Comparison of ENCODE assay signal across 13 cellular contexts in genomic region chr11:12433571-12434061, GRCh38. TPM values are rescaled to one million over a fixed set of nuclear protein-coding genes. Genes with fewer than 3 reads are reported as not detected.
DNase-seq lines count a peak whose midpoint lies in the region; ATAC-seq and TF ChIP-seq lines count a peak whose summit lies in the region.
"Had no signal": no experiment of that assay in that cellular context is flagged by ENCODE, and none has a peak within 500 bp of the region (broad histone marks: within the 10 kb centered on the region; RNA-seq: fewer than 3 reads in every experiment).

No MANE protein-coding gene starts in this region.

- peak overlapping the region; percentile 55 to 88 (median 85) for H3K27ac Mint-ChIP-seq in brain

- ATAC-seq in HG03457 (IDR thresholded peaks at IDR 0.05; ENCODE audit: unreplicated experiment) (no peak), GM18861 (IDR thresholded peaks at IDR 0.05; ENCODE audit: unreplicated experiment) (no peak)
- ATAC-seq: esophagus mucosa, PC-3 had no signal

- peaks cover 66% of the 10 kb centered on the region for H3K4me1 Mint-ChIP-seq in brain

- H3K36me3 Mint-ChIP-seq in brain: no peaks in the 10 kb centered on the region

- H3K27me3 Mint-ChIP-seq in brain: no peaks in the 10 kb centered on the region

- TF ChIP-seq CTCF in brain (conservative IDR thresholded peaks at IDR 0.05) (no peak), GM10266 (IDR thresholded peaks at IDR 0.05; ENCODE audit: control insufficient read depth, insufficient read depth, low read depth, missing control alignments) (no peak)

- peak; percentile 75 for DNase-seq in GM04503 (ENCODE audit: low read depth)
- DNase-seq in left kidney (ENCODE audit: low read depth, low spot score): peak; percentile 34
- DNase-seq in stromal cell of bone marrow (ENCODE audit: low read depth): peak; percentile 43
- no peak for DNase-seq in mesenteric fat pad (ENCODE audit: low spot score)
- DNase-seq in GM10266 (ENCODE audit: extremely low spot score): no peak
- DNase-seq: activated CD4-positive, CD25-positive, alpha-beta regulatory T cell treated with anti-CD3 and anti-CD28 coated beads, Interleukin-2, amount 50 U/mL, for 72 hours; activated naive CD4-positive, alpha-beta T cell; PC-3; stimulated activated CD4-positive, alpha-beta T cell treated with anti-CD3 and anti-CD28 coated beads, Interleukin-4, amount 100 ng/mL, for 24 hours had no signal

- H3K9me3 Mint-ChIP-seq in brain: no peaks in the 10 kb centered on the region

- peak overlapping the region in 4 of 5 experiments; percentile 4 to 69 (median 50) for H3K4me3 Mint-ChIP-seq in brain

RNA-seq across cellular contexts. Expression of gene PARVA, which starts 56.2 kb away (rescaled TPM):
- 20.0 TPM for polyA plus RNA-seq in brain (ENCODE audit: insufficient read depth, low read depth, low replicate concordance)
- 223 TPM for total RNA-seq in mesenteric fat pad

Comparison
In these comparisons a context has a peak if more than half of its experiments do, and no peak if none do; other contexts are left out.
1. DNase-seq: peak in GM04503 (single experiment), left kidney (single experiment) and stromal cell of bone marrow (single experiment); none in mesenteric fat pad (single experiment) and GM10266 (single experiment).